ENCODE assay signal across 16 cellular contexts in genomic region chr11:35962373-35963138, GRCh38. TPM values are rescaled to one million over a fixed set of nuclear protein-coding genes. Genes with fewer than 3 reads are reported as not detected.
DNase-seq lines count a peak whose midpoint lies in the region; ATAC-seq, FAIRE-seq and TF ChIP-seq lines count a peak whose summit lies in the region.
"Had no signal": no experiment of that assay in that cellular context is flagged by ENCODE, and none has a peak within 500 bp of the region (broad histone marks: within the 10 kb centered on the region; RNA-seq: fewer than 3 reads in every experiment).

No MANE protein-coding gene starts in this region.

- no peaks in the 10 kb centered on the region for H4K20me1 ChIP-seq in Loucy (ENCODE audit: insufficient read depth, low read length, poor library complexity, severe bottlenecking)

- H3K36me3 ChIP-seq in left ventricle myocardium inferior (no peaks in the 10 kb centered on the region), Loucy (ENCODE audit: insufficient read depth, low read length) (no peaks in the 10 kb centered on the region), upper lobe of left lung (no peaks in the 10 kb centered on the region), kidney (ENCODE audit: control insufficient read depth in 1 of 2, insufficient read depth in 2 of 2, low read length in 2 of 2) (no peaks in the 10 kb centered on the region)

- H3K27me3 ChIP-seq in left ventricle myocardium inferior (ENCODE audit: low read depth) (no peaks in the 10 kb centered on the region), Loucy (ENCODE audit: insufficient read depth, low read length, poor library complexity, severe bottlenecking) (no peaks in the 10 kb centered on the region), upper lobe of left lung (no peaks in the 10 kb centered on the region)

- H3K4me3 Mint-ChIP-seq in HFFc6 = no peak overlapping the region
- H3K4me3 Mint-ChIP-seq: H9, IgD-negative memory B cell had no signal

- no peaks in the 10 kb centered on the region for H3F3A ChIP-seq in Loucy (ENCODE audit: low read depth)

- H3K9ac ChIP-seq in Loucy (ENCODE audit: low read depth, low read length, poor library complexity, severe bottlenecking) = no peak overlapping the region
- H3K9ac ChIP-seq in kidney (ENCODE audit: low read length in 2 of 2) = no peak overlapping the region

- intact Hi-C loops in Right ventricle myocardium inferior (cut with DNase I) (no loop called here), left ventricle myocardium inferior (cut with micrococcal nuclease) (no loop called here), kidney (cut with DNase I) (no loop called here)

- no peak overlapping the region for H3K27ac Mint-ChIP-seq in HFFc6
- H3K27ac Mint-ChIP-seq: H9, IgD-negative memory B cell had no signal

- DNase-seq in Right ventricle myocardium inferior (ENCODE audit: missing footprints) (no peak), left ventricle myocardium inferior (no peak), cardiac fibroblast (ENCODE audit: low read depth in 2 of 2) (peak; percentile 43 to 84), NCI-H187 treated with DMSO at 0.1 percent for 48 hours (lab: John Stamatoyannopoulos, UW) (no peak), upper lobe of left lung (no peak), HFFc6 (no peak), kidney (no peak)
- DNase-seq: 8988T, COR-L47, DMS79 treated with DMSO at 0.1 percent for 48 hours, GDM1, H9, NCI-H1417 treated with DMSO at 0.1 percent for 48 hours had no signal

- no peaks in the 10 kb centered on the region for H3K36me3 Mint-ChIP-seq in HFFc6 (ENCODE audit: low read depth)

- H3K9me3 ChIP-seq in left ventricle myocardium inferior (replicated peaks) (no peaks in the 10 kb centered on the region), Loucy (ENCODE audit: insufficient read depth, low read depth, low read length) (no peaks in the 10 kb centered on the region), upper lobe of left lung (no peaks in the 10 kb centered on the region), kidney (ENCODE audit: control insufficient read depth in 1 of 2, low read length in 2 of 2) (no peaks in the 10 kb centered on the region)

- peaks cover 7% of the 10 kb centered on the region; the same call in 1 of the 2 replicates for H3K79me2 ChIP-seq in Loucy (ENCODE audit: insufficient read depth, low read length)

- H3K4me2 ChIP-seq in Loucy (ENCODE audit: low read depth, low read length, poor library complexity, severe bottlenecking) = peak overlapping the region; percentile 68

- H3K4me1 Mint-ChIP-seq in HFFc6 (ENCODE audit: low read depth) = no peaks in the 10 kb centered on the region

- ATAC-seq in Right ventricle myocardium inferior (peak; percentile 37), upper lobe of left lung (ENCODE audit: low FRiP score in 2 of 2) (no peak)

- no peak overlapping the region for H2AFZ ChIP-seq in Loucy (ENCODE audit: low read length)

- no peak for FAIRE-seq in kidney (lab: Jason Lieb, UNC)

- H3K27ac ChIP-seq in left ventricle myocardium inferior (replicated peaks) = no peak overlapping the region
- H3K27ac ChIP-seq in upper lobe of left lung = no peak overlapping the region
- no peak overlapping the region for H3K27ac ChIP-seq in kidney (ENCODE audit: low read depth in 2 of 2, low read length in 2 of 2)
- H3K27ac ChIP-seq: C4-2B had no signal

- H3K4me1 ChIP-seq in left ventricle myocardium inferior = no peaks in the 10 kb centered on the region
- peaks cover 28% of the 10 kb centered on the region for H3K4me1 ChIP-seq in Loucy (ENCODE audit: insufficient read depth, low read length, poor library complexity, severe bottlenecking)
- no peaks in the 10 kb centered on the region for H3K4me1 ChIP-seq in upper lobe of left lung
- H3K4me1 ChIP-seq in kidney (ENCODE audit: control insufficient read depth in 1 of 2, insufficient read depth in 1 of 2, low read depth in 1 of 2, low read length in 2 of 2) = no peaks in the 10 kb centered on the region

- H3K4me3 ChIP-seq in left ventricle myocardium inferior = no peak overlapping the region
- H3K4me3 ChIP-seq in Loucy (ENCODE audit: low read length, poor library complexity, severe bottlenecking) = peak overlapping the region; percentile 38
- H3K4me3 ChIP-seq in cardiac fibroblast (replicated peaks in 1 of 2; ENCODE audit: low read depth in 2 of 2, low read length in 2 of 2) = no peak overlapping the region
- H3K4me3 ChIP-seq in upper lobe of left lung = no peak overlapping the region
- no peak overlapping the region for H3K4me3 ChIP-seq in kidney (ENCODE audit: low read length in 2 of 2)

- no peak for TF ChIP-seq POLR2A in upper lobe of left lung (IDR thresholded peaks at IDR 0.05)

- no peaks in the 10 kb centered on the region for H3K9me2 ChIP-seq in Loucy (replicated peaks; ENCODE audit: low read depth, low read length)

- no peak for TF ChIP-seq EP300 in upper lobe of left lung (IDR thresholded peaks at IDR 0.05)

- WGBS in upper lobe of left lung, 2 donors = 77 to 85% methylated on average over 7 of the region's 7 CpGs

- TF ChIP-seq CTCF in left ventricle myocardium inferior (IDR thresholded peaks at IDR 0.05; ENCODE audit: borderline replicate concordance) (no peak), Loucy (conservative IDR thresholded peaks at IDR 0.05; ENCODE audit: low read length) (no peak), cardiac fibroblast (IDR thresholded peaks at IDR 0.05; ENCODE audit: low read depth, low read length) (no peak), upper lobe of left lung (IDR thresholded peaks at IDR 0.05) (no peak), HFFc6 (IDR thresholded peaks at IDR 0.05) (no peak), kidney (IDR thresholded peaks at IDR 0.05; ENCODE audit: borderline replicate concordance, extremely low read depth, insufficient read depth) (no peak)

- no peaks in the 10 kb centered on the region for H3K9me3 Mint-ChIP-seq in HFFc6
- H3K9me3 Mint-ChIP-seq: IgD-negative memory B cell had no signal

- H3K27me3 Mint-ChIP-seq in HFFc6 (ENCODE audit: insufficient read depth) = no peaks in the 10 kb centered on the region

RNA-seq across cellular contexts. Expression of gene LDLRAD3, which starts 18.7 kb away (rescaled TPM):
- total RNA-seq in Right ventricle myocardium inferior (1.7 TPM), left ventricle myocardium inferior (1.0 TPM), upper lobe of left lung (10 to 100 TPM in 2 of 6 donors, 1 to 10 TPM in 4; 4.4 to 16.8 (median 7.4) TPM), kidney (14.2 TPM)
- 1 to 10 TPM; 5.2 to 6.5 (median 5.6) TPM for total RNA-seq in HFFc6 (2021; fragmentation: NEBNext Ultra II Directional; extraction: Animal tissue kit (Norgen Biotek cat#: 25700))
- polyA plus RNA-seq in kidney (ENCODE audit: insufficient read depth, low read depth, low replicate concordance) = 1.2 TPM
- polyA plus RNA-seq: IgD-negative memory B cell had no signal

Comparison
In these comparisons a context has a peak if more than half of its experiments do, and no peak if none do; other contexts are left out.
1. DNase-seq: peak in cardiac fibroblast (2 of 2); none in Right ventricle myocardium inferior (single experiment), left ventricle myocardium inferior (single experiment), NCI-H187 treated with DMSO at 0.1 percent for 48 hours (single experiment), upper lobe of left lung (0 of 2), HFFc6 (single experiment) and kidney (single experiment).